16 cellular contexts compared by ENCODE assay signal in genomic region chr2:12613137-12613912, GRCh38.
DNase-seq lines count a peak whose midpoint lies in the region; ATAC-seq, FAIRE-seq and TF ChIP-seq lines count a peak whose summit lies in the region.
"Had no signal": no experiment of that assay in that cellular context is flagged by ENCODE, and none has a peak within 500 bp of the region (broad histone marks: within the 10 kb centered on the region; RNA-seq: fewer than 3 reads in every experiment).

No MANE protein-coding gene starts in this region.

- H3K9me3 Mint-ChIP-seq in astrocyte (ENCODE audit: unreplicated experiment) (no peaks in the 10 kb centered on the region), Calu3 (ENCODE audit: low read depth, unreplicated experiment) (no peaks in the 10 kb centered on the region)

- H3K9me2 ChIP-seq in DOHH2 (replicated peaks; ENCODE audit: control insufficient read depth, low read length): no peaks in the 10 kb centered on the region

- H3K79me2 ChIP-seq in DOHH2 (ENCODE audit: control insufficient read depth, low read length) (no peaks in the 10 kb centered on the region), astrocyte (ENCODE audit: insufficient read depth, low read length) (no peaks in the 10 kb centered on the region), mesendoderm (ENCODE audit: control insufficient read depth, insufficient read depth, low read length) (no peaks in the 10 kb centered on the region)

- H3K27ac Mint-ChIP-seq in astrocyte (ENCODE audit: unreplicated experiment): peak overlapping the region; percentile 75
- H3K27ac Mint-ChIP-seq in Calu3 (ENCODE audit: unreplicated experiment): no peak overlapping the region
- H3K27ac Mint-ChIP-seq: activated CD4-positive, alpha-beta memory T cell treated with anti-CD3 and anti-CD28 coated beads for 36 hours had no signal

- H2AK5ac ChIP-seq in IMR-90 (ENCODE audit: low read depth, low read length) (peak overlapping the region; percentile 16; the same call in 1 of the 2 replicates), mesendoderm (ENCODE audit: low read length) (no peak overlapping the region)

- H3F3A ChIP-seq in DOHH2 (ENCODE audit: control insufficient read depth, insufficient read depth): peaks cover 3% of the 10 kb centered on the region; the same call in 1 of the 2 replicates

- H3K4me3 ChIP-seq in DOHH2 (ENCODE audit: low read length) (peak overlapping the region; percentile 47), IMR-90 (ENCODE audit: insufficient read depth, low read depth, low read length) (no peak overlapping the region), astrocyte (ENCODE audit: insufficient read depth, low read depth, low read length) (no peak overlapping the region), mesendoderm (ENCODE audit: low read length) (no peak overlapping the region), transverse colon (no peak overlapping the region)
- H3K4me3 ChIP-seq: esophagus muscularis mucosa, PC-9 had no signal

- no peaks in the 10 kb centered on the region for H3K27me3 Mint-ChIP-seq in astrocyte (ENCODE audit: low read depth, unreplicated experiment)
- H3K27me3 Mint-ChIP-seq in Calu3 (ENCODE audit: unreplicated experiment): no peaks in the 10 kb centered on the region
- H3K27me3 Mint-ChIP-seq: activated CD4-positive, alpha-beta memory T cell treated with anti-CD3 and anti-CD28 coated beads for 36 hours had no signal

- H3K4me1 Mint-ChIP-seq in astrocyte (ENCODE audit: low read depth, unreplicated experiment) (peaks cover 3% of the 10 kb centered on the region), Calu3 (ENCODE audit: low read depth, unreplicated experiment) (peaks cover under 1% of the 10 kb centered on the region)

- TF ChIP-seq CTCF in DOHH2 (IDR thresholded peaks at IDR 0.05; ENCODE audit: low read depth, low read length, poor library complexity, severe bottlenecking) (no peak), IMR-90 (conservative IDR thresholded peaks at IDR 0.05; ENCODE audit: low read depth, low read length) (no peak), astrocyte (IDR thresholded peaks at IDR 0.05; ENCODE audit: insufficient read depth, low read depth, low read length) (no peak), transverse colon (IDR thresholded peaks at IDR 0.05) (no peak), Calu3 (IDR thresholded peaks at IDR 0.05; ENCODE audit: unreplicated experiment) (no peak)

- TF ChIP-seq EP300 in transverse colon (IDR thresholded peaks at IDR 0.05; ENCODE audit: low read depth): no peak

- no peak overlapping the region for H2BK5ac ChIP-seq in IMR-90 (ENCODE audit: low read depth, low read length, poor library complexity, severe bottlenecking)
- H2BK5ac ChIP-seq in mesendoderm (ENCODE audit: low read length): peak overlapping the region; percentile 9

- peak overlapping the region; percentile 16 for H2AK9ac ChIP-seq in IMR-90 (replicated peaks; ENCODE audit: low read depth, low read length, poor library complexity)

- H3K4me1 ChIP-seq in DOHH2 (ENCODE audit: control insufficient read depth, low read length) (peaks cover 65% of the 10 kb centered on the region), IMR-90 (ENCODE audit: control insufficient read depth, insufficient read depth, low read length) (peaks cover 1% of the 10 kb centered on the region; the same call in 1 of the 2 replicates), astrocyte (ENCODE audit: insufficient read depth, low read length) (no peaks in the 10 kb centered on the region), mesendoderm (ENCODE audit: control insufficient read depth, low read depth, low read length) (no peaks in the 10 kb centered on the region), transverse colon (no peaks in the 10 kb centered on the region)

- H3K18ac ChIP-seq in IMR-90 (ENCODE audit: low read depth, low read length): no peak overlapping the region
- H3K18ac ChIP-seq in mesendoderm (ENCODE audit: low read length): no peak overlapping the region

- no peak overlapping the region for H4K91ac ChIP-seq in IMR-90 (ENCODE audit: insufficient read depth, low read depth, low read length)

- H2BK15ac ChIP-seq in IMR-90 (ENCODE audit: low read depth, low read length) (0 out of 3 replicates have a peak overlapping the region, but pooled peaks have one; percentile 53), mesendoderm (replicated peaks; ENCODE audit: low read depth) (no peak overlapping the region)

- H3K79me1 ChIP-seq in IMR-90 (ENCODE audit: low read depth in 1 of 2, low read length in 2 of 2): no peaks in the 10 kb centered on the region
- no peaks in the 10 kb centered on the region for H3K79me1 ChIP-seq in mesendoderm (ENCODE audit: low read length)

- ATAC-seq in IMR-90 (ENCODE audit: low read depth) (no peak), HG03280 (IDR thresholded peaks at IDR 0.05; ENCODE audit: unreplicated experiment) (no peak)

- H3K4me3 Mint-ChIP-seq in astrocyte (ENCODE audit: unreplicated experiment) (peak overlapping the region; percentile 10), Calu3 (ENCODE audit: low read depth, unreplicated experiment) (no peak overlapping the region)
- H3K4me3 Mint-ChIP-seq: activated CD4-positive, alpha-beta memory T cell treated with anti-CD3 and anti-CD28 coated beads for 36 hours; CD14-positive monocyte had no signal

- in situ Hi-C loops in IMR-90 (cut with MboI; ENCODE audit: low sequenced_read_pairs): no loop called here
- in situ Hi-C loops in transverse colon (cut with MboI; ENCODE audit: low pct_ligation_motif_present in 1 of 4, low pct_unique_long_range_greater_than_20kb in 1 of 4, low sequenced_read_pairs in 3 of 4): no loop called here

- H3K4ac ChIP-seq in IMR-90 (ENCODE audit: low read depth, low read length) (no peak overlapping the region), mesendoderm (ENCODE audit: low read depth, low read length) (no peak overlapping the region)

- peak overlapping the region; percentile 65 for H3K4me2 ChIP-seq in DOHH2 (ENCODE audit: low read length)
- H3K4me2 ChIP-seq in IMR-90 (ENCODE audit: low read depth, low read length): no peak overlapping the region
- H3K4me2 ChIP-seq in astrocyte (ENCODE audit: low read length): no peak overlapping the region
- H3K4me2 ChIP-seq in mesendoderm (ENCODE audit: low read length): no peak overlapping the region
- H3K4me2 ChIP-seq: PC-9 had no signal

- CTCF ChIA-PET in IMR-90 (lab: Yijun Ruan, JAX): interaction anchor here (0.9 to 1.2 kb wide), 2 partner anchors 10 to 12 kb away, joined by 3 to 4 read pairs; no protein-coding TSS in a partner anchor
- CTCF ChIA-PET in Calu3 (lab: Charles Lee): no interaction called here

- H3K36me3 ChIP-seq in DOHH2 (ENCODE audit: control insufficient read depth, low read length) (no peaks in the 10 kb centered on the region), IMR-90 (ENCODE audit: control insufficient read depth, insufficient read depth, low read length) (no peaks in the 10 kb centered on the region), astrocyte (ENCODE audit: insufficient read depth, low read length) (no peaks in the 10 kb centered on the region), mesendoderm (ENCODE audit: control insufficient read depth, insufficient read depth, low read length) (no peaks in the 10 kb centered on the region), transverse colon (no peaks in the 10 kb centered on the region)
- H3K36me3 ChIP-seq: esophagus muscularis mucosa had no signal

- H2AFZ ChIP-seq in IMR-90 (replicated peaks; ENCODE audit: low read length, poor library complexity) (peak overlapping the region; percentile 71), astrocyte (ENCODE audit: low read depth, low read length) (no peak overlapping the region)
- H2AFZ ChIP-seq: PC-9 had no signal

- TF ChIP-seq RAD21 in IMR-90 (IDR thresholded peaks at IDR 0.05; ENCODE audit: low read length): no peak

- H3K36me3 Mint-ChIP-seq in astrocyte (ENCODE audit: low read depth, unreplicated experiment) (no peaks in the 10 kb centered on the region), Calu3 (ENCODE audit: insufficient read depth, unreplicated experiment) (no peaks in the 10 kb centered on the region)
- H3K36me3 Mint-ChIP-seq: activated CD4-positive, alpha-beta memory T cell treated with anti-CD3 and anti-CD28 coated beads for 36 hours; CD14-positive monocyte had no signal

- dilution Hi-C loops in IMR-90 (cut with HindIII; ENCODE audit: low sequenced_read_pairs, unreplicated experiment): no loop called here

- H3K14ac ChIP-seq in IMR-90 (replicated peaks; ENCODE audit: low read depth, low read length): no peak overlapping the region

- H3K27ac ChIP-seq in DOHH2 (ENCODE audit: low read depth, low read length): peak overlapping the region; percentile 52
- H3K27ac ChIP-seq in IMR-90 (ENCODE audit: insufficient read depth, low read length): no peak overlapping the region
- no peak overlapping the region for H3K27ac ChIP-seq in astrocyte (ENCODE audit: low read depth, low read length)
- H3K27ac ChIP-seq in mesendoderm (ENCODE audit: low read depth, low read length): no peak overlapping the region
- no peak overlapping the region for H3K27ac ChIP-seq in transverse colon
- H3K27ac ChIP-seq: esophagus muscularis mucosa, PC-9 had no signal

- no CpG with 5 or more reads among the region's 8 CpGs for WGBS in IMR-90 (ENCODE audit: extremely low coverage in 2 of 2, insufficient read length in 1 of 2), 2 experiments
- no CpG with 5 or more reads among the region's 8 CpGs for WGBS in mesendoderm (ENCODE audit: extremely low coverage, insufficient coverage, low lambda C conversion rate)
- WGBS in transverse colon (ENCODE audit: low coverage in 1 of 2), 2 donors: 74 to 100% methylated on average over 3 to 8 of the region's 8 CpGs

- POLR2A ChIA-PET in IMR-90 (lab: Charles Lee; ENCODE audit: unreplicated experiment): no interaction called here

- no peak overlapping the region for H3K23ac ChIP-seq in IMR-90 (ENCODE audit: low read depth, low read length)
- peak overlapping the region; percentile 39 for H3K23ac ChIP-seq in mesendoderm (ENCODE audit: low read length)

- H3K27me3 ChIP-seq in DOHH2 (ENCODE audit: control insufficient read depth, low read length) (no peaks in the 10 kb centered on the region), IMR-90 (ENCODE audit: control insufficient read depth, insufficient read depth, low read length) (no peaks in the 10 kb centered on the region), astrocyte (ENCODE audit: insufficient read depth, low read length) (no peaks in the 10 kb centered on the region), mesendoderm (ENCODE audit: insufficient read depth, low read length, poor library complexity) (no peaks in the 10 kb centered on the region), transverse colon (no peaks in the 10 kb centered on the region)
- H3K27me3 ChIP-seq: esophagus muscularis mucosa had no signal

- H3K56ac ChIP-seq in IMR-90 (ENCODE audit: extremely low read depth, insufficient read depth, low read length): no peak overlapping the region
- H3K56ac ChIP-seq in mesendoderm (ENCODE audit: low read length): no peak overlapping the region

- no peak overlapping the region for H2BK120ac ChIP-seq in IMR-90 (ENCODE audit: low read depth, low read length)
- H2BK120ac ChIP-seq in mesendoderm (ENCODE audit: low read depth, low read length): no peak overlapping the region

- H3K9me3 ChIP-seq in DOHH2 (ENCODE audit: control insufficient read depth, insufficient read depth, low read length) (no peaks in the 10 kb centered on the region), IMR-90 (ENCODE audit: control insufficient read depth, insufficient read depth, low read length) (no peaks in the 10 kb centered on the region), astrocyte (ENCODE audit: insufficient read depth, low read depth, low read length) (no peaks in the 10 kb centered on the region), transverse colon (no peaks in the 10 kb centered on the region)
- H3K9me3 ChIP-seq: esophagus muscularis mucosa had no signal

- no peak overlapping the region for H2BK20ac ChIP-seq in IMR-90 (ENCODE audit: low read depth, low read length)

- H4K8ac ChIP-seq in IMR-90 (ENCODE audit: low read depth in 2 of 2, low read length in 2 of 2) (no peak overlapping the region), mesendoderm (ENCODE audit: low read depth, low read length) (no peak overlapping the region)

- FAIRE-seq in astrocyte (lab: Jason Lieb, UNC): no peak

- H4K20me1 ChIP-seq in DOHH2 (ENCODE audit: control insufficient read depth, insufficient read depth, low read depth, low read length) (no peaks in the 10 kb centered on the region), IMR-90 (ENCODE audit: insufficient read depth, low read length) (no peaks in the 10 kb centered on the region), astrocyte (ENCODE audit: insufficient read depth, low read length) (no peaks in the 10 kb centered on the region)

- intact Hi-C loops in IMR-90 (cut with micrococcal nuclease): no loop called here
- intact Hi-C loops in transverse colon (cut with DNase I; ENCODE audit: low total_unique reads): no loop called here
- intact Hi-C loops in Calu3 (cut with micrococcal nuclease; ENCODE audit: unreplicated experiment): no loop called here

- BruUV-seq in IMR-90 (replicated peaks; lab: Mats Ljungman, UMichigan) (no TSS peak), Calu3 (replicated peaks; lab: Mats Ljungman, UMichigan) (no TSS peak)

- TF ChIP-seq POLR2A in IMR-90 (IDR thresholded peaks at IDR 0.05; ENCODE audit: low read depth, low read length): no peak
- no peak for TF ChIP-seq POLR2A in transverse colon (IDR thresholded peaks at IDR 0.05)

- H4K5ac ChIP-seq in IMR-90 (ENCODE audit: low read depth, low read length) (no peak overlapping the region), mesendoderm (ENCODE audit: low read length) (no peak overlapping the region)

- H3K9me1 ChIP-seq in IMR-90 (ENCODE audit: insufficient read depth, low read length): 0 out of 2 replicates have a peak, but pooled peaks cover 6% of the 10 kb centered on the region

- no peak for DNase-seq in IMR-90
- DNase-seq in astrocyte (ENCODE audit: low read depth): no peak
- no peak for DNase-seq in mesendoderm
- DNase-seq in transverse colon: no peak
- no peak for DNase-seq in T-helper 9 cell
- DNase-seq in Calu3: no peak
- DNase-seq: activated CD4-positive, alpha-beta memory T cell treated with anti-CD3 and anti-CD28 coated beads for 36 hours; activated gamma-delta T cell treated with Interleukin-2 at 50 U/mL for 16 hours; caudate nucleus; NCI-H146; PC-9; T-helper 2 cell had no signal

- no peak overlapping the region for H3K9ac ChIP-seq in IMR-90 (ENCODE audit: low read depth, low read length)
- no peak overlapping the region for H3K9ac ChIP-seq in astrocyte (ENCODE audit: low read length)
- H3K9ac ChIP-seq in mesendoderm (ENCODE audit: low read length): no peak overlapping the region
